2 cellular contexts compared by ENCODE assay signal in the genomic region with DNA sequence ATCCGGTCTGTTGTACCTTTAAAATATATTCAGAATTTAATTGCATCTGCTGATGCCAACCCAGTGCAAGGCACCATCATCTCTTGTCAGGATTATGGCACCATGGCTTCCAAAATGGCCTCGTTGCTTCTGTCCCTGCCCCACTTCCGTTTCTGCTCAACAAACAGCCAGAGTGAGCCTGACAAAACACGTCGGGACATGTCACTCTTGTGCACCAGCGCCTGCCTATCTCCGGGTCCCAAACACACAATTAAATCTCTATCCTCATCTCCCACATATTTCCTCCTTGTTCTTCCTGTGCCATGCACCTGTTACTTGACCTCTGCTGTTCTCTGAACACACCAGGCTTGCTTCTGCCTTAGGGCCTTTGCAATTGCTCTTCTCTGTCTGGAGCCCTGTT.
TF ChIP-seq lines count a peak whose summit lies in the region.

No MANE protein-coding gene starts in this region.

TF ChIP-seq in GM12891, 5 proteins besides CTCF, POLR2A, EP300 and RAD21:
- TF ChIP-seq PAX5 (IDR thresholded peaks at IDR 0.05; ENCODE audit: insufficient read depth, low read length, severe bottlenecking) (no peak), SPI1 (IDR thresholded peaks at IDR 0.05; ENCODE audit: low read depth, low read length) (peak; percentile 39; the same call in 1 of the 2 replicates)

TF ChIP-seq in GM12878, 131 proteins besides CTCF, POLR2A, EP300 and RAD21 (continued from another document):
- TF ChIP-seq RUNX3 (IDR thresholded peaks at IDR 0.05; ENCODE audit: low read length) (no peak), YBX1 (IDR thresholded peaks at IDR 0.05) (no peak)
